Comparison of ENCODE assay signal across 10 cellular contexts in the genomic region with DNA sequence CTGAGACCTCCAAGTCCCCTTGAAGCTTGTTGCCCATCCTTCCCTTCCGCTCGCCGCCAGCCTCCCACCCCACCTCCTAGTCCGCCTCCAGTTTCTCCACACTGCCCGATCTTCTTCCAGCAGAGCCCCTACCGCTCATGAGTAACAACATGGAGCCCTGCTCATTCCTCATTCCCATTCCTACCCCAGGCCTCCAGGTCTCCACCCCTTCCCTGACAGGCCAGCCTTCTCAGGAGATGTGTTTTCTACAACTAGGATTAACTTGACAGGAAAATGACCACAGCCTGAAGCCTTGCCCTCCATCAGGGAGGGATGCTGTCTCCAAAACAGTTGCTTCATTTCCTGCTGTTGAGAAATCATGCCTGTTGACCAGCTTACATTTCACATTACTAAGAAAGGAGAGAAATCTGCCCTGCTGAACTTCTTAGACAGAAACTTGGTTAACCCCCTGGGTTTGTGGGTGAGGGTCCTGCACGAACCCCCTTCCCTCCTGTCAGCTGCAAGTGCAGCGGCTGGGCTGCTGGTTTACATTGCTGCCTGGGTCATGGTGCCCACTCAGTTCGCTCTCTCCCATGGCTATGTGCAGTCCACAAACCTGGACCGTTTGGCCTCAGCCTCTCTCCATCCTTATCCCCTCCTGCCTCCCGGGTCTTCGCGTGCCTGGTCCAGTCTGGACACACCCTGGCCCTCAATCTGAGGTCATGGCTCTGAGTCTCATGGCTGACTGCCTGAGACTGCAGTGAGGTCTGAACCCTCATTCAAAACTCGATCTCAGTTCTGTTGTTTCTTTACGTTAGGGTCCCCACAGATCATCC. TPM values are rescaled to one million over a fixed set of nuclear protein-coding genes. Genes with fewer than 3 reads are reported as not detected.
A peak's percentile ranks its signal among the peaks of the same experiment; 100 is the strongest.
DNase-seq lines count a peak whose midpoint lies in the region; ATAC-seq, FAIRE-seq and TF ChIP-seq lines count a peak whose summit lies in the region.
"Had no signal": no experiment of that assay in that cellular context is flagged by ENCODE, and none has a peak within 500 bp of the region (broad histone marks: within the 10 kb centered on the region; RNA-seq: fewer than 3 reads in every experiment).

No MANE protein-coding gene starts in this region.

- TF ChIP-seq EP300 in K562 (IDR thresholded peaks at IDR 0.05; ENCODE audit: low read length), result no peak

- no peak for FAIRE-seq in K562 (lab: Jason Lieb, UNC)

- H3K4me1 Mint-ChIP-seq in HFFc6 (ENCODE audit: low read depth) (peaks cover 37% of the 10 kb centered on the region), GM23338 (peaks cover 5% of the 10 kb centered on the region)

- H3F3A ChIP-seq in GM23338 (replicated peaks; ENCODE audit: low read depth), result no peaks in the 10 kb centered on the region

- H3K9me3 ChIP-seq in K562 (replicated peaks; ENCODE audit: control insufficient read depth, insufficient read depth, low read depth, low read length) (no peaks in the 10 kb centered on the region), tibial artery (no peaks in the 10 kb centered on the region)
- H3K9me3 ChIP-seq: testis had no signal

- H2AFZ ChIP-seq in K562 (ENCODE audit: low read depth, low read length) (no peak overlapping the region), GM23338 (no peak overlapping the region)

- H3K9me1 ChIP-seq in K562 (ENCODE audit: control insufficient read depth, insufficient read depth, low read length), result no peaks in the 10 kb centered on the region

- H3K36me3 Mint-ChIP-seq in HFFc6 (ENCODE audit: low read depth), result no peaks in the 10 kb centered on the region
- H3K36me3 Mint-ChIP-seq in GM23338 (ENCODE audit: low read depth), result no peaks in the 10 kb centered on the region
- H3K36me3 Mint-ChIP-seq: brain had no signal

- 0 out of 2 replicates have a peak, but pooled peaks cover 4% of the 10 kb centered on the region for H3K9me2 ChIP-seq in GM23338 (ENCODE audit: insufficient read depth)

- TF ChIP-seq CTCF in HFFc6 (IDR thresholded peaks at IDR 0.05) (no peak), K562 (IDR thresholded peaks at IDR 0.05 in 2 of 3, conservative IDR thresholded peaks at IDR 0.05 in 1 of 3; ENCODE audit: insufficient read depth in 2 of 3, low read depth in 1 of 3, low read length in 3 of 3) (no peak), tibial artery (IDR thresholded peaks at IDR 0.05) (no peak), GM23338 (conservative IDR thresholded peaks at IDR 0.05; ENCODE audit: low read depth in 2 of 2) (no peak)

- CTCF ChIA-PET in K562 (lab: Yijun Ruan, JAX; ENCODE audit: low intra/inter-chr PET ratio), result no interaction called here

- no peaks in the 10 kb centered on the region for H3K36me3 ChIP-seq in K562 (ENCODE audit: control insufficient read depth, insufficient read depth, low read length)
- no peaks in the 10 kb centered on the region for H3K36me3 ChIP-seq in tibial artery
- no peaks in the 10 kb centered on the region for H3K36me3 ChIP-seq in GM23338 (ENCODE audit: insufficient read depth)

- no peak for ATAC-seq in K562
- ATAC-seq in HG03571 (IDR thresholded peaks at IDR 0.05; ENCODE audit: unreplicated experiment), result no peak
- ATAC-seq in GM23338, result no peak

- no peaks in the 10 kb centered on the region for H3K79me2 ChIP-seq in K562 (ENCODE audit: control insufficient read depth, insufficient read depth, low read length)
- H3K79me2 ChIP-seq in GM23338 (replicated peaks; ENCODE audit: insufficient read depth), result no peaks in the 10 kb centered on the region

- no peak for TF ChIP-seq POLR2A in K562 (conservative IDR thresholded peaks at IDR 0.05)

- H3K4me1 ChIP-seq in K562 (replicated peaks in 1 of 2; ENCODE audit: control insufficient read depth in 2 of 2, insufficient read depth in 2 of 2, low read length in 2 of 2) (no peaks in the 10 kb centered on the region), tibial artery (peaks cover 0 to 12% (median 6%) of the 10 kb centered on the region in 4 donors), GM23338 (ENCODE audit: insufficient read depth) (no peaks in the 10 kb centered on the region)
- H3K4me1 ChIP-seq: testis had no signal

- under 1% methylated on average over 15 of the region's 15 CpGs for WGBS in K562 (ENCODE audit: insufficient coverage, low coverage, missing lambda C conversion rate)

- H3K4me3 Mint-ChIP-seq in HFFc6, result no peak overlapping the region
- no peak overlapping the region for H3K4me3 Mint-ChIP-seq in GM23338
- H3K4me3 Mint-ChIP-seq: brain had no signal

- peaks cover 34 to 63% of the 10 kb centered on the region in 2 experiments for H3K27me3 ChIP-seq in K562 (ENCODE audit: control insufficient read depth in 2 of 2, insufficient read depth in 2 of 2, low read length in 2 of 2)
- peaks cover 0 to 23% of the 10 kb centered on the region in 2 donors for H3K27me3 ChIP-seq in tibial artery
- no peaks in the 10 kb centered on the region for H3K27me3 ChIP-seq in GM23338 (ENCODE audit: insufficient read depth)
- H3K27me3 ChIP-seq: testis had no signal

- H3K27ac Mint-ChIP-seq in HFFc6 (peak overlapping the region; percentile 12; the same call in 1 of the 2 replicates), GM23338 (no peak overlapping the region)

- no peak overlapping the region for H3K9ac ChIP-seq in K562 (ENCODE audit: insufficient read depth in 1 of 2, low read depth in 2 of 2, low read length in 2 of 2)

- DNase-seq in HFFc6 (peak; percentile 45), K562 (ENCODE audit: extremely low read depth in 1 of 4, low spot score in 3 of 4) (no peak), left kidney (ENCODE audit: low read depth, low spot score) (peak; percentile 25), tibial artery (peak; percentile 74 to 82), NCI-H1105 treated with DMSO at 0.1 percent for 48 hours (lab: John Stamatoyannopoulos, UW) (no peak), SHP77 (lab: John Stamatoyannopoulos, UW) (no peak), GM23338 (ENCODE audit: low spot score) (no peak)
- DNase-seq: testis had no signal

- H4K20me1 ChIP-seq in K562 (replicated peaks; ENCODE audit: control insufficient read depth, insufficient read depth, low read length), result no peaks in the 10 kb centered on the region; the same call in 1 of the 2 replicates
- H4K20me1 ChIP-seq in GM23338 (replicated peaks; ENCODE audit: insufficient read depth), result no peaks in the 10 kb centered on the region

- POLR2A ChIA-PET in K562 (lab: Yijun Ruan, JAX), result interaction anchor here (1.9 kb wide), 1 partner anchor 13 kb away, joined by 6 read pairs; no protein-coding TSS in a partner anchor

- H3K27me3 Mint-ChIP-seq in HFFc6 (ENCODE audit: insufficient read depth) (peaks cover 5% of the 10 kb centered on the region), GM23338 (ENCODE audit: insufficient read depth, low read depth, poor library complexity) (no peaks in the 10 kb centered on the region)

- H3K9me3 Mint-ChIP-seq in HFFc6, result no peaks in the 10 kb centered on the region; the same call in 1 of the 2 replicates
- H3K9me3 Mint-ChIP-seq in GM23338, result no peaks in the 10 kb centered on the region; the same call in 2 of the 3 replicates

- H3K27ac ChIP-seq in K562 (ENCODE audit: extremely low read depth, low read depth, low read length) (no peak overlapping the region), tibial artery (peak overlapping the region in 1 of 2 donors; percentile 25), GM23338 (ENCODE audit: low read depth) (no peak overlapping the region)
- H3K27ac ChIP-seq: testis had no signal

- intact Hi-C loops in K562 (cut with micrococcal nuclease) (no loop called here), tibial artery (cut with DNase I; ENCODE audit: low total_unique reads) (no loop called here)

- H3K4me2 ChIP-seq in K562 (ENCODE audit: insufficient read depth, low read length) (no peak overlapping the region), GM23338 (no peak overlapping the region)

- in situ Hi-C loops in K562 (cut with MboI), result no loop called here

- TF ChIP-seq RAD21 in K562 (CRISPR knock-in tag; conservative IDR thresholded peaks at IDR 0.05 in 1 of 2, IDR thresholded peaks at IDR 0.05 in 1 of 2), result no peak

- BruUV-seq in K562 (replicated peaks; lab: Mats Ljungman, UMichigan), result no TSS peak

- H3K4me3 ChIP-seq in K562 (no peak overlapping the region), tibial artery (no peak overlapping the region), GM23338 (no peak overlapping the region)
- H3K4me3 ChIP-seq: testis had no signal

RNA-seq across cellular contexts. Expression of a gene that starts 16.1 kb away (rescaled TPM):
- not detected for total RNA-seq in HFFc6 (2021; fragmentation: NEBNext Ultra II Directional; extraction: Animal tissue kit (Norgen Biotek cat#: 25700))
- not detected in 2 replicates for total RNA-seq in K562 (2011; cell fraction: chromatin; rRNA removed; ENCODE audit: low replicate concordance)
- not detected in 2 replicates for total RNA-seq in K562 (2011; cell fraction: nucleolus; rRNA removed)
- not detected in 2 replicates for total RNA-seq in K562 (2011; cell fraction: nucleoplasm; rRNA removed)
- total RNA-seq in K562 (2014; rRNA removed) (not detected in 2 replicates), K562 (2014; rRNA removed; fragmentation: Illumina TruSeq; extraction: Trizol) (not detected in 2 replicates), K562 (2015; rRNA removed; fragmentation: Illumina TruSeq; extraction: Trizol) (not detected in 2 replicates), K562 (2021) (not detected in 2 replicates)
- polyA plus RNA-seq in K562 (2011; rRNA removed) (not detected in 2 replicates), K562 (2014; fragmentation: Illumina TruSeq; extraction: Trizol) (not detected in 2 replicates), K562 (2014; fragmentation: Nextera tagmentation; extraction: Ambion mirVana) (not detected), K562 (2014; rRNA removed) (not detected in 2 replicates), GM23338 (2016; fragmentation: Nextera tagmentation; extraction: Ambion mirVana) (not detected in 2 replicates)
- polyA plus RNA-seq in K562 (2011; cell fraction: cytosol; rRNA removed), result not detected in 2 replicates
- polyA plus RNA-seq in K562 (2011; cell fraction: nucleus; rRNA removed), result not detected in 2 replicates
- polyA plus RNA-seq in K562 (2012), result 0.22 TPM in 1 of 2 replicates, not detected in the other
- polyA minus RNA-seq in K562 (2011; rRNA and poly(A)+ RNA removed), result not detected in 2 replicates
- polyA minus RNA-seq in K562 (2011; cell fraction: cytosol; rRNA and poly(A)+ RNA removed), result not detected in 2 replicates
- polyA minus RNA-seq in K562 (2011; cell fraction: nucleus; rRNA and poly(A)+ RNA removed), result not detected in 2 replicates
- total RNA-seq in GM23338 (2014; rRNA removed; shearing (Covaris generic)), result 0.76 TPM in 1 of 2 replicates, not detected in the other

RNA-seq across cellular contexts. Expression of a gene that starts 26.8 kb away (rescaled TPM):
- total RNA-seq in HFFc6 (2021; fragmentation: NEBNext Ultra II Directional; extraction: Animal tissue kit (Norgen Biotek cat#: 25700)), result not detected
- total RNA-seq in K562 (2011; cell fraction: chromatin; rRNA removed; ENCODE audit: low replicate concordance), result 0.12 TPM in 1 of 2 replicates, not detected in the other
- not detected in 2 replicates for total RNA-seq in K562 (2011; cell fraction: nucleolus; rRNA removed)
- total RNA-seq in K562 (2011; cell fraction: nucleoplasm; rRNA removed), result 0.08 TPM in 1 of 2 replicates, not detected in the other
- total RNA-seq in K562 (2014; rRNA removed) (not detected in 2 replicates), K562 (2014; rRNA removed; fragmentation: Illumina TruSeq; extraction: Trizol) (not detected in 2 replicates), K562 (2015; rRNA removed; fragmentation: Illumina TruSeq; extraction: Trizol) (not detected in 2 replicates), K562 (2021) (not detected in 2 replicates)
- polyA plus RNA-seq in K562 (2011; rRNA removed) (not detected in 2 replicates), K562 (2014; fragmentation: Illumina TruSeq; extraction: Trizol) (not detected in 2 replicates), K562 (2014; fragmentation: Nextera tagmentation; extraction: Ambion mirVana) (not detected), K562 (2014; rRNA removed) (not detected in 2 replicates), GM23338 (2016; fragmentation: Nextera tagmentation; extraction: Ambion mirVana) (0.47 and 0.85 TPM in 2 replicates)
- polyA plus RNA-seq in K562 (2011; cell fraction: cytosol; rRNA removed), result not detected in 2 replicates
- polyA plus RNA-seq in K562 (2011; cell fraction: nucleus; rRNA removed), result 0.03 and 0.18 TPM in 2 replicates
- not detected in 2 replicates for polyA plus RNA-seq in K562 (2012)
- polyA minus RNA-seq in K562 (2011; rRNA and poly(A)+ RNA removed), result 0.04 TPM in 1 of 2 replicates, not detected in the other
- polyA minus RNA-seq in K562 (2011; cell fraction: cytosol; rRNA and poly(A)+ RNA removed), result not detected in 2 replicates
- 0.11 TPM in 1 of 2 replicates, not detected in the other for polyA minus RNA-seq in K562 (2011; cell fraction: nucleus; rRNA and poly(A)+ RNA removed)
- total RNA-seq in GM23338 (2014; rRNA removed; shearing (Covaris generic)), result 0.07 TPM in 1 of 2 replicates, not detected in the other

RNA-seq across cellular contexts. Expression of a gene that starts 27.0 kb away (rescaled TPM):
- total RNA-seq in HFFc6 (2021; fragmentation: NEBNext Ultra II Directional; extraction: Animal tissue kit (Norgen Biotek cat#: 25700)), result not detected
- not detected in 2 replicates for total RNA-seq in K562 (2011; cell fraction: chromatin; rRNA removed; ENCODE audit: low replicate concordance)
- total RNA-seq in K562 (2011; cell fraction: nucleolus; rRNA removed), result not detected in 2 replicates
- not detected in 2 replicates for total RNA-seq in K562 (2011; cell fraction: nucleoplasm; rRNA removed)
- total RNA-seq in K562 (2014; rRNA removed), result not detected in 2 replicates
- total RNA-seq in K562 (2014; rRNA removed; fragmentation: Illumina TruSeq; extraction: Trizol), result not detected in 2 replicates
- total RNA-seq in K562 (2015; rRNA removed; fragmentation: Illumina TruSeq; extraction: Trizol), result not detected in 2 replicates
- total RNA-seq in K562 (2021), result not detected in 2 replicates
- polyA plus RNA-seq in K562 (2011; rRNA removed), result not detected in 2 replicates
- not detected in 2 replicates for polyA plus RNA-seq in K562 (2011; cell fraction: cytosol; rRNA removed)
- not detected in 2 replicates for polyA plus RNA-seq in K562 (2011; cell fraction: nucleus; rRNA removed)
- not detected in 2 replicates for polyA plus RNA-seq in K562 (2012)
- polyA plus RNA-seq in K562 (2014; fragmentation: Illumina TruSeq; extraction: Trizol), result not detected in 2 replicates
- polyA plus RNA-seq in K562 (2014; fragmentation: Nextera tagmentation; extraction: Ambion mirVana), result not detected
- polyA plus RNA-seq in K562 (2014; rRNA removed), result 0.13 TPM in 1 of 2 replicates, not detected in the other
- polyA minus RNA-seq in K562 (2011; rRNA and poly(A)+ RNA removed), result not detected in 2 replicates
- not detected in 2 replicates for polyA minus RNA-seq in K562 (2011; cell fraction: cytosol; rRNA and poly(A)+ RNA removed)
- polyA minus RNA-seq in K562 (2011; cell fraction: nucleus; rRNA and poly(A)+ RNA removed), result not detected in 2 replicates
- total RNA-seq in GM23338 (2014; rRNA removed; shearing (Covaris generic)), result not detected in 2 replicates
- not detected in 2 replicates for polyA plus RNA-seq in GM23338 (2016; fragmentation: Nextera tagmentation; extraction: Ambion mirVana)

Comparison
In these comparisons a context has a peak if more than half of its experiments do, and no peak if none do; other contexts are left out.
1. DNase-seq: peak in HFFc6 (single experiment), left kidney (single experiment) and tibial artery (2 of 2); none in K562 (0 of 4), NCI-H1105 treated with DMSO at 0.1 percent for 48 hours (single experiment), SHP77 (0 of 2) and GM23338 (single experiment).